ENCODE assay signal across 1 cellular context in genomic region chr11:29333993-29334780, GRCh38.
TF ChIP-seq lines count a peak whose summit lies in the region.

No MANE protein-coding gene starts in this region.

TF ChIP-seq in WTC11, 78 proteins besides CTCF, POLR2A, EP300 and RAD21 (continued from another document):
- TF ChIP-seq ATF2 (CRISPR knock-in tag; IDR thresholded peaks at IDR 0.05; ENCODE audit: borderline replicate concordance, low read depth) = no peak
